ENCODE assay signal across 19 cellular contexts in the genomic region with DNA sequence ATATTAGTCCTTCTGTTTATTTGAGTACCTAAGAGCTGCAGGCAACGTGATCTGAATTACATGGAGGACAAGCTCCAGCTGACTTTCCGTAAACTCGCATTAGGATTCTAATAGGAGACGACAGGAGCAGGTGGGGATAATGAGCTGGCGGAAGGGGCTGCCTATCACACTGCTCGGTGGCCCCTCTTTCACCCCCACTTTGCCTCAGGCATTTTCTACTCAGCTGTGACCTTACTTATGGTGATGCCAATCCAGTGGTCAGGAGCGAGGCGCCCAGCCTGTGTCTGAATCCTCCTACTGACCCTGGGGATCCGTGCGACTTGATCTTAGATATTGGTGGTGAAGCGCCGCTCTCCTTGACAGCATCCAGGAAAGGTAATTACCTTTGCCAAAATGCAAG. TPM values are rescaled to one million over a fixed set of nuclear protein-coding genes. Genes with fewer than 3 reads are reported as not detected.
"Had no signal": no experiment of that assay in that cellular context is flagged by ENCODE, and none has a peak within 500 bp of the region (broad histone marks: within the 10 kb centered on the region; RNA-seq: fewer than 3 reads in every experiment).

A gene with protein sequence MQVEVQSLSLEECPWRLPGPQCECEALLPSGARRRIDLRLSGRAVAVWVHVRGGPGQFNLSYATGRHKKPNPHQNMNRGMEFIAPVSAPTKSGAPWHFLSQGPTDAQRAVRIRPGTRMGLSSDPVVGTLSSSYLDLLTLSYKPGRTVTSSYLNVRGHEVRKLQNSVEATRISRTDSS (plus strand): TSS at position 234 of the 400 bp plus-strand sequence. CDS start 160 bp downstream, at position 394.

- H3K4me3 Mint-ChIP-seq: activated naive CD4-positive, alpha-beta T cell treated with anti-CD3 and anti-CD28 coated beads, Interleukin-2, amount 10 ng/mL, durations not matched to agents 7 days and 5 days; activated T-cell treated with anti-CD3 and anti-CD28 coated beads, Interleukin-2, amount 50 U/mL, for 24 hours had no signal

- DNase-seq: activated CD4-positive, alpha-beta T cell treated with anti-CD3 and anti-CD28 coated beads, Interleukin-2, amount 50 U/mL, for 48 hours; activated naive CD4-positive, alpha-beta T cell treated with anti-CD3 and anti-CD28 coated beads, Interleukin-2, amount 10 ng/mL, durations not matched to agents 7 days and 5 days; activated T-cell treated with anti-CD3 and anti-CD28 coated beads, Interleukin-2, amount 50 U/mL, for 24 hours; dermis blood vessel endothelial cell; gastrocnemius medialis; islet precursor cell; mammary epithelial cell; naive B cell; stimulated activated CD4-positive, alpha-beta T cell treated with anti-CD3 and anti-CD28 coated beads, Interleukin-4, amount 100 ng/mL, for 1 hour; stimulated activated naive CD4-positive, alpha-beta T cell treated with Interleukin-2 at 50 U/mL for 16 hours; substantia nigra; uterus had no signal

- H3K9me3 Mint-ChIP-seq: activated naive CD4-positive, alpha-beta T cell treated with anti-CD3 and anti-CD28 coated beads, Interleukin-2, amount 10 ng/mL, durations not matched to agents 7 days and 5 days; activated T-cell treated with anti-CD3 and anti-CD28 coated beads, Interleukin-2, amount 50 U/mL, for 24 hours; naive B cell had no signal

- H3K27ac Mint-ChIP-seq: activated naive CD4-positive, alpha-beta T cell treated with anti-CD3 and anti-CD28 coated beads, Interleukin-2, amount 10 ng/mL, durations not matched to agents 7 days and 5 days; activated T-cell treated with anti-CD3 and anti-CD28 coated beads, Interleukin-2, amount 50 U/mL, for 24 hours had no signal

- H3K36me3 Mint-ChIP-seq: activated naive CD4-positive, alpha-beta T cell treated with anti-CD3 and anti-CD28 coated beads, Interleukin-2, amount 10 ng/mL, durations not matched to agents 7 days and 5 days; naive B cell had no signal

- H3K4me1 Mint-ChIP-seq: activated naive CD4-positive, alpha-beta T cell treated with anti-CD3 and anti-CD28 coated beads, Interleukin-2, amount 10 ng/mL, durations not matched to agents 7 days and 5 days; naive B cell had no signal

RNA-seq across cellular contexts. Expression of the gene that starts here (rescaled TPM):
- total RNA-seq: ascending aorta, bronchial epithelial cell, chondrocyte, dermis blood vessel endothelial cell, epithelial cell of proximal tubule, gastrocnemius medialis, left lobe of liver, mammary epithelial cell, mononuclear cell, tibial nerve, uterus had no signal
- polyA plus RNA-seq: mammary epithelial cell had no signal
